1 cellular context compared by ENCODE assay signal in the genomic region with DNA sequence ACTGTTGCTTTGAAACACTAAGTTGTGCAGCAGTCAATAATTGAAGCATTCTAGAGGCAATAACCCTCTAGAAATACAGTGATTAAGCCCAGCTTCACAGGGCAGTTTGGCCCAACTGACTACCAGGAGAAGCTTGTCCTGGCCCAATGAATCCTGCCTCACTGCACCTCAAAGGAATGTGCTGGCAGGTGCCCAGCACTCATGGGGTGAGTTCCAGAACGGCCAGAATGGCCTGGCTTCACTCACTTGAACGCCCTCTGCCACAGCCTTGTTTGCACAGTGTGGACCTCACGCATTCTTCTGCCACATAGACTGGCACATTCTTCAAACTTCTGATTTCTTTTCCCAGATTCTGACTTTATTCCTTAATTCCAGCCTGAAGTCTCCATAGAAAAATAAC.
TF ChIP-seq lines count a peak whose summit lies in the region.

No MANE protein-coding gene starts in this region.

TF ChIP-seq in HepG2, 621 proteins besides CTCF, POLR2A, EP300 and RAD21 (continues in another document):
- TF ChIP-seq, protein P1, sequence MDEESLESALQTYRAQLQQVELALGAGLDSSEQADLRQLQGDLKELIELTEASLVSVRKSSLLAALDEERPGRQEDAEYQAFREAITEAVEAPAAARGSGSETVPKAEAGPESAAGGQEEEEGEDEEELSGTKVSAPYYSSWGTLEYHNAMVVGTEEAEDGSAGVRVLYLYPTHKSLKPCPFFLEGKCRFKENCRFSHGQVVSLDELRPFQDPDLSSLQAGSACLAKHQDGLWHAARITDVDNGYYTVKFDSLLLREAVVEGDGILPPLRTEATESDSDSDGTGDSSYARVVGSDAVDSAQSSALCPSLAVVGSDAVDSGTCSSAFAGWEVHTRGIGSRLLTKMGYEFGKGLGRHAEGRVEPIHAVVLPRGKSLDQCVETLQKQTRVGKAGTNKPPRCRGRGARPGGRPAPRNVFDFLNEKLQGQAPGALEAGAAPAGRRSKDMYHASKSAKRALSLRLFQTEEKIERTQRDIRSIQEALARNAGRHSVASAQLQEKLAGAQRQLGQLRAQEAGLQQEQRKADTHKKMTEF (CRISPR knock-in tag; IDR thresholded peaks at IDR 0.05): peak; percentile 34; the same call in 1 of the 2 replicates
- TF ChIP-seq MEIS2 (CRISPR knock-in tag; IDR thresholded peaks at IDR 0.05) (no peak), CREB1 (IDR thresholded peaks at IDR 0.05) (no peak), CREB1 (CRISPR knock-in tag; IDR thresholded peaks at IDR 0.05) (peak; percentile 13; the same call in 1 of the 2 replicates), RCOR2 (CRISPR knock-in tag; IDR thresholded peaks at IDR 0.05) (0 out of 2 replicates have a peak, but pooled peaks have one; percentile 22), CHD4 (IDR thresholded peaks at IDR 0.05; ENCODE audit: borderline replicate concordance, low read length) (no peak), ZMYM2 (CRISPR knock-in tag; IDR thresholded peaks at IDR 0.05) (0 out of 2 replicates have a peak, but pooled peaks have one; percentile 34), KLF16 (CRISPR knock-in tag; IDR thresholded peaks at IDR 0.05) (no peak; a peak in 1 of 4 replicates), HNRNPL (IDR thresholded peaks at IDR 0.05; ENCODE audit: low read depth, low read length) (peak; percentile 79), SOX13 (IDR thresholded peaks at IDR 0.05) (no peak), SOX13 (CRISPR knock-in tag; conservative IDR thresholded peaks at IDR 0.05 in 1 of 2, IDR thresholded peaks at IDR 0.05 in 1 of 2) (peak in 1 of 2 experiments; percentile 40; a peak in 2 of 4 replicates), ZNF644 (CRISPR knock-in tag; IDR thresholded peaks at IDR 0.05; ENCODE audit: low read depth) (peak; percentile 52), SIX1 (CRISPR knock-in tag; IDR thresholded peaks at IDR 0.05; ENCODE audit: borderline replicate concordance) (no peak), ZSCAN22 (CRISPR knock-in tag; IDR thresholded peaks at IDR 0.05) (no peak), FOXA1 (IDR thresholded peaks at IDR 0.05) (no peak), FOXA1 (CRISPR knock-in tag; IDR thresholded peaks at IDR 0.05) (peak; percentile 74), RBM22 (optimal IDR thresholded peaks at IDR 0.05; ENCODE audit: low read length) (no peak), TEAD3 (CRISPR knock-in tag; optimal IDR thresholded peaks at IDR 0.05; ENCODE audit: borderline replicate concordance) (peak; percentile 71), ZSCAN9 (CRISPR knock-in tag; IDR thresholded peaks at IDR 0.05; ENCODE audit: borderline replicate concordance) (0 out of 2 replicates have a peak, but pooled peaks have one; percentile 41), ZNF652 (CRISPR knock-in tag; IDR thresholded peaks at IDR 0.05; ENCODE audit: borderline replicate concordance, low read depth) (no peak), GATAD2A (CRISPR knock-in tag; IDR thresholded peaks at IDR 0.05) (peak; percentile 73), RXRB (CRISPR knock-in tag; IDR thresholded peaks at IDR 0.05; ENCODE audit: borderline replicate concordance) (0 out of 2 replicates have a peak, but pooled peaks have one; percentile 26)
- TF ChIP-seq, protein P2, sequence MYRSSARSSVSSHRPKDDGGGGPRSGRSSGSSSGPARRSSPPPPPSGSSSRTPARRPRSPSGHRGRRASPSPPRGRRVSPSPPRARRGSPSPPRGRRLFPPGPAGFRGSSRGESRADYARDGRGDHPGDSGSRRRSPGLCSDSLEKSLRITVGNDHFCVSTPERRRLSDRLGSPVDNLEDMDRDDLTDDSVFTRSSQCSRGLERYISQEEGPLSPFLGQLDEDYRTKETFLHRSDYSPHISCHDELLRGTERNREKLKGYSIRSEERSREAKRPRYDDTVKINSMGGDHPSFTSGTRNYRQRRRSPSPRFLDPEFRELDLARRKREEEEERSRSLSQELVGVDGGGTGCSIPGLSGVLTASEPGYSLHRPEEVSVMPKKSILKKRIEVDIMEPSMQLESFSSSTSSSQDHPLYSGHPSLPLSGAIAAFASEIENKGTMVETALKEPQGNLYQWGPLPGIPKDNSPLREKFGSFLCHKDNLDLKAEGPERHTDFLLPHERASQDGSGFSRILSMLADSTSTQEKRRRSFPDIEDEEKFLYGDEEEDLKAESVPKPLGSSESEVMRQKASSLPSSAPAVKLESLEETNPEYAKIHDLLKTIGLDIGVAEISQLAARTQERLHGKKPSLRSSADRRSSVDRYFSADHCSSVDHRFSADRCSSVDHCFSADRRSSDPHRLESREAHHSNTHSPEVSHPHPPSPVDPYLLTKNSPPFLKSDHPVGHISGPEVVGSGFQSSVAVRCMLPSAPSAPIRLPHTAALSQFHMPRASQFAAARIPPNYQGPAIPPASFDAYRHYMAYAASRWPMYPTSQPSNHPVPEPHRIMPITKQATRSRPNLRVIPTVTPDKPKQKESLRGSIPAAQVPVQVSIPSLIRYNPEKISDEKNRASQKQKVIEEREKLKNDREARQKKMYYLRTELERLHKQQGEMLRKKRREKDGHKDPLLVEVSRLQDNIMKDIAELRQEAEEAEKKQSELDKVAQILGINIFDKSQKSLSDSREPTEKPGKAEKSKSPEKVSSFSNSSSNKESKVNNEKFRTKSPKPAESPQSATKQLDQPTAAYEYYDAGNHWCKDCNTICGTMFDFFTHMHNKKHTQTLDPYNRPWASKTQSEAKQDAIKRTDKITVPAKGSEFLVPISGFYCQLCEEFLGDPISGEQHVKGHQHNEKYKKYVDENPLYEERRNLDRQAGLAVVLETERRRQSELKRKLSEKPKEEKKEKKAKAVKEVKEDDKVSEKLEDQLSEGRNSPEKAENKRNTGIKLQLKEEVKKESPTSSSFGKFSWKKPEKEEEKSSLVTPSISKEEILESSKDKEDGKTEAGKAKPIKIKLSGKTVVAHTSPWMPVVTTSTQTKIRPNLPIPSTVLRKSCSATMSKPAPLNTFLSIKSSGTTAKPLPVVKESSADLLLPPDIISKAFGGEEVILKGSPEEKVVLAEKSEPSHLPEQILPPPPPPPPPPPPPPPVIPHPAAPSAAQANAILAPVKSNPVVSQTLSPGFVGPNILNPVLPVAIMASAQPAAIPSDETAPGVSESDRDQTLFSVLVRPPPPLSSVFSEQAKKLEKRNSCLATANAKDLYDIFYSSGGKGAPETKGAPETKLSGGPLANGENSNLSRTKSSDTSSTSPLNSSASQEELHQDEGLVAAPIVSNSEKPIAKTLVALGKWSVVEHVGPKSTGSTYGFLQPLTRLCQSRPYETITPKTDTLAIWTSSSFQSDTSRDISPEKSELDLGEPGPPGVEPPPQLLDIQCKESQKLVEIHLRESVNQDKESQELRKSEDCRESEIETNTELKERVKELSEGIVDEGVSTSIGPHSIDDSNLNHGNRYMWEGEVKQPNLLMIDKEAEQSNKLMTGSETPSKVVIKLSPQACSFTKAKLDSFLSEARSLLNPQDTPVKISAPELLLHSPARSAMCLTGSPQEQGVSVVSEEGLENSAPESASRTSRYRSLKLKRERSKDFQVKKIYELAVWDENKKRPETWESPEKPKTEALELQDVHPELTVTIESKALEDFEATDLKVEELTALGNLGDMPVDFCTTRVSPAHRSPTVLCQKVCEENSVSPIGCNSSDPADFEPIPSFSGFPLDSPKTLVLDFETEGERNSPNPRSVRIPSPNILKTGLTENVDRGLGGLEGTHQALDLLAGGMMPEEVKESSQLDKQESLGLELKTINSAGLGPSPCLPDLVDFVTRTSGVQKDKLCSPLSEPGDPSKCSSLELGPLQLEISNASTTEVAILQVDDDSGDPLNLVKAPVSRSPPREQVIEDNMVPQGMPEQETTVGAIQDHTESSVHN (CRISPR knock-in tag; IDR thresholded peaks at IDR 0.05): no peak
- TF ChIP-seq, protein P3, sequence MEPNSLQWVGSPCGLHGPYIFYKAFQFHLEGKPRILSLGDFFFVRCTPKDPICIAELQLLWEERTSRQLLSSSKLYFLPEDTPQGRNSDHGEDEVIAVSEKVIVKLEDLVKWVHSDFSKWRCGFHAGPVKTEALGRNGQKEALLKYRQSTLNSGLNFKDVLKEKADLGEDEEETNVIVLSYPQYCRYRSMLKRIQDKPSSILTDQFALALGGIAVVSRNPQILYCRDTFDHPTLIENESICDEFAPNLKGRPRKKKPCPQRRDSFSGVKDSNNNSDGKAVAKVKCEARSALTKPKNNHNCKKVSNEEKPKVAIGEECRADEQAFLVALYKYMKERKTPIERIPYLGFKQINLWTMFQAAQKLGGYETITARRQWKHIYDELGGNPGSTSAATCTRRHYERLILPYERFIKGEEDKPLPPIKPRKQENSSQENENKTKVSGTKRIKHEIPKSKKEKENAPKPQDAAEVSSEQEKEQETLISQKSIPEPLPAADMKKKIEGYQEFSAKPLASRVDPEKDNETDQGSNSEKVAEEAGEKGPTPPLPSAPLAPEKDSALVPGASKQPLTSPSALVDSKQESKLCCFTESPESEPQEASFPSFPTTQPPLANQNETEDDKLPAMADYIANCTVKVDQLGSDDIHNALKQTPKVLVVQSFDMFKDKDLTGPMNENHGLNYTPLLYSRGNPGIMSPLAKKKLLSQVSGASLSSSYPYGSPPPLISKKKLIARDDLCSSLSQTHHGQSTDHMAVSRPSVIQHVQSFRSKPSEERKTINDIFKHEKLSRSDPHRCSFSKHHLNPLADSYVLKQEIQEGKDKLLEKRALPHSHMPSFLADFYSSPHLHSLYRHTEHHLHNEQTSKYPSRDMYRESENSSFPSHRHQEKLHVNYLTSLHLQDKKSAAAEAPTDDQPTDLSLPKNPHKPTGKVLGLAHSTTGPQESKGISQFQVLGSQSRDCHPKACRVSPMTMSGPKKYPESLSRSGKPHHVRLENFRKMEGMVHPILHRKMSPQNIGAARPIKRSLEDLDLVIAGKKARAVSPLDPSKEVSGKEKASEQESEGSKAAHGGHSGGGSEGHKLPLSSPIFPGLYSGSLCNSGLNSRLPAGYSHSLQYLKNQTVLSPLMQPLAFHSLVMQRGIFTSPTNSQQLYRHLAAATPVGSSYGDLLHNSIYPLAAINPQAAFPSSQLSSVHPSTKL (CRISPR knock-in tag; IDR thresholded peaks at IDR 0.05): peak; percentile 76
- TF ChIP-seq, protein P4, sequence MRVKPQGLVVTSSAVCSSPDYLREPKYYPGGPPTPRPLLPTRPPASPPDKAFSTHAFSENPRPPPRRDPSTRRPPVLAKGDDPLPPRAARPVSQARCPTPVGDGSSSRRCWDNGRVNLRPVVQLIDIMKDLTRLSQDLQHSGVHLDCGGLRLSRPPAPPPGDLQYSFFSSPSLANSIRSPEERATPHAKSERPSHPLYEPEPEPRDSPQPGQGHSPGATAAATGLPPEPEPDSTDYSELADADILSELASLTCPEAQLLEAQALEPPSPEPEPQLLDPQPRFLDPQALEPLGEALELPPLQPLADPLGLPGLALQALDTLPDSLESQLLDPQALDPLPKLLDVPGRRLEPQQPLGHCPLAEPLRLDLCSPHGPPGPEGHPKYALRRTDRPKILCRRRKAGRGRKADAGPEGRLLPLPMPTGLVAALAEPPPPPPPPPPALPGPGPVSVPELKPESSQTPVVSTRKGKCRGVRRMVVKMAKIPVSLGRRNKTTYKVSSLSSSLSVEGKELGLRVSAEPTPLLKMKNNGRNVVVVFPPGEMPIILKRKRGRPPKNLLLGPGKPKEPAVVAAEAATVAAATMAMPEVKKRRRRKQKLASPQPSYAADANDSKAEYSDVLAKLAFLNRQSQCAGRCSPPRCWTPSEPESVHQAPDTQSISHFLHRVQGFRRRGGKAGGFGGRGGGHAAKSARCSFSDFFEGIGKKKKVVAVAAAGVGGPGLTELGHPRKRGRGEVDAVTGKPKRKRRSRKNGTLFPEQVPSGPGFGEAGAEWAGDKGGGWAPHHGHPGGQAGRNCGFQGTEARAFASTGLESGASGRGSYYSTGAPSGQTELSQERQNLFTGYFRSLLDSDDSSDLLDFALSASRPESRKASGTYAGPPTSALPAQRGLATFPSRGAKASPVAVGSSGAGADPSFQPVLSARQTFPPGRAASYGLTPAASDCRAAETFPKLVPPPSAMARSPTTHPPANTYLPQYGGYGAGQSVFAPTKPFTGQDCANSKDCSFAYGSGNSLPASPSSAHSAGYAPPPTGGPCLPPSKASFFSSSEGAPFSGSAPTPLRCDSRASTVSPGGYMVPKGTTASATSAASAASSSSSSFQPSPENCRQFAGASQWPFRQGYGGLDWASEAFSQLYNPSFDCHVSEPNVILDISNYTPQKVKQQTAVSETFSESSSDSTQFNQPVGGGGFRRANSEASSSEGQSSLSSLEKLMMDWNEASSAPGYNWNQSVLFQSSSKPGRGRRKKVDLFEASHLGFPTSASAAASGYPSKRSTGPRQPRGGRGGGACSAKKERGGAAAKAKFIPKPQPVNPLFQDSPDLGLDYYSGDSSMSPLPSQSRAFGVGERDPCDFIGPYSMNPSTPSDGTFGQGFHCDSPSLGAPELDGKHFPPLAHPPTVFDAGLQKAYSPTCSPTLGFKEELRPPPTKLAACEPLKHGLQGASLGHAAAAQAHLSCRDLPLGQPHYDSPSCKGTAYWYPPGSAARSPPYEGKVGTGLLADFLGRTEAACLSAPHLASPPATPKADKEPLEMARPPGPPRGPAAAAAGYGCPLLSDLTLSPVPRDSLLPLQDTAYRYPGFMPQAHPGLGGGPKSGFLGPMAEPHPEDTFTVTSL (CRISPR knock-in tag; IDR thresholded peaks at IDR 0.05; ENCODE audit: borderline replicate concordance): 0 out of 2 replicates have a peak, but pooled peaks have one; percentile 22
- TF ChIP-seq, protein P5, sequence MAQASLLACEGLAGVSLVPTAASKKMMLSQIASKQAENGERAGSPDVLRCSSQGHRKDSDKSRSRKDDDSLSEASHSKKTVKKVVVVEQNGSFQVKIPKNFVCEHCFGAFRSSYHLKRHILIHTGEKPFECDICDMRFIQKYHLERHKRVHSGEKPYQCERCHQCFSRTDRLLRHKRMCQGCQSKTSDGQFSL (CRISPR knock-in tag; IDR thresholded peaks at IDR 0.05): no peak
- TF ChIP-seq, protein P6, sequence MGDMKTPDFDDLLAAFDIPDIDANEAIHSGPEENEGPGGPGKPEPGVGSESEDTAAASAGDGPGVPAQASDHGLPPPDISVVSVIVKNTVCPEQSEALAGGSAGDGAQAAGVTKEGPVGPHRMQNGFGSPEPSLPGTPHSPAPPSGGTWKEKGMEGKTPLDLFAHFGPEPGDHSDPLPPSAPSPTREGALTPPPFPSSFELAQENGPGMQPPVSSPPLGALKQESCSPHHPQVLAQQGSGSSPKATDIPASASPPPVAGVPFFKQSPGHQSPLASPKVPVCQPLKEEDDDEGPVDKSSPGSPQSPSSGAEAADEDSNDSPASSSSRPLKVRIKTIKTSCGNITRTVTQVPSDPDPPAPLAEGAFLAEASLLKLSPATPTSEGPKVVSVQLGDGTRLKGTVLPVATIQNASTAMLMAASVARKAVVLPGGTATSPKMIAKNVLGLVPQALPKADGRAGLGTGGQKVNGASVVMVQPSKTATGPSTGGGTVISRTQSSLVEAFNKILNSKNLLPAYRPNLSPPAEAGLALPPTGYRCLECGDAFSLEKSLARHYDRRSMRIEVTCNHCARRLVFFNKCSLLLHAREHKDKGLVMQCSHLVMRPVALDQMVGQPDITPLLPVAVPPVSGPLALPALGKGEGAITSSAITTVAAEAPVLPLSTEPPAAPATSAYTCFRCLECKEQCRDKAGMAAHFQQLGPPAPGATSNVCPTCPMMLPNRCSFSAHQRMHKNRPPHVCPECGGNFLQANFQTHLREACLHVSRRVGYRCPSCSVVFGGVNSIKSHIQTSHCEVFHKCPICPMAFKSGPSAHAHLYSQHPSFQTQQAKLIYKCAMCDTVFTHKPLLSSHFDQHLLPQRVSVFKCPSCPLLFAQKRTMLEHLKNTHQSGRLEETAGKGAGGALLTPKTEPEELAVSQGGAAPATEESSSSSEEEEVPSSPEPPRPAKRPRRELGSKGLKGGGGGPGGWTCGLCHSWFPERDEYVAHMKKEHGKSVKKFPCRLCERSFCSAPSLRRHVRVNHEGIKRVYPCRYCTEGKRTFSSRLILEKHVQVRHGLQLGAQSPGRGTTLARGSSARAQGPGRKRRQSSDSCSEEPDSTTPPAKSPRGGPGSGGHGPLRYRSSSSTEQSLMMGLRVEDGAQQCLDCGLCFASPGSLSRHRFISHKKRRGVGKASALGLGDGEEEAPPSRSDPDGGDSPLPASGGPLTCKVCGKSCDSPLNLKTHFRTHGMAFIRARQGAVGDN (CRISPR knock-in tag; IDR thresholded peaks at IDR 0.05): peak; percentile 78
